In genomic region chr11:125084057-125084416, GRCh38 we compare ENCODE assay signal across 1 cellular context.
TF ChIP-seq lines count a peak whose summit lies in the region.

No MANE protein-coding gene starts in this region.

TF ChIP-seq in IMR-90, 13 proteins besides CTCF, POLR2A, EP300 and RAD21:
- TF ChIP-seq MAFK (IDR thresholded peaks at IDR 0.05; ENCODE audit: low read depth, low read length): no peak
- no peak for TF ChIP-seq ELK1 (IDR thresholded peaks at IDR 0.05; ENCODE audit: borderline replicate concordance, low read depth, low read length)
- no peak for TF ChIP-seq MXI1 (IDR thresholded peaks at IDR 0.05; ENCODE audit: borderline replicate concordance, low read depth, low read length)
- no peak for TF ChIP-seq MAZ (IDR thresholded peaks at IDR 0.05; ENCODE audit: borderline replicate concordance, low read depth, low read length)
- TF ChIP-seq RFX5 (IDR thresholded peaks at IDR 0.05; ENCODE audit: low read depth, low read length): no peak
- no peak for TF ChIP-seq FOS (IDR thresholded peaks at IDR 0.05; ENCODE audit: low read depth, low read length)
- TF ChIP-seq, protein P1, sequence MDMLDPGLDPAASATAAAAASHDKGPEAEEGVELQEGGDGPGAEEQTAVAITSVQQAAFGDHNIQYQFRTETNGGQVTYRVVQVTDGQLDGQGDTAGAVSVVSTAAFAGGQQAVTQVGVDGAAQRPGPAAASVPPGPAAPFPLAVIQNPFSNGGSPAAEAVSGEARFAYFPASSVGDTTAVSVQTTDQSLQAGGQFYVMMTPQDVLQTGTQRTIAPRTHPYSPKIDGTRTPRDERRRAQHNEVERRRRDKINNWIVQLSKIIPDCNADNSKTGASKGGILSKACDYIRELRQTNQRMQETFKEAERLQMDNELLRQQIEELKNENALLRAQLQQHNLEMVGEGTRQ (IDR thresholded peaks at IDR 0.05; ENCODE audit: low read depth, low read length): no peak
- TF ChIP-seq SMC3 (IDR thresholded peaks at IDR 0.05; ENCODE audit: low read depth, low read length): no peak
- TF ChIP-seq BHLHE40 (IDR thresholded peaks at IDR 0.05; ENCODE audit: low read depth, low read length): no peak
- no peak for TF ChIP-seq CHD1 (IDR thresholded peaks at IDR 0.05; ENCODE audit: low read depth, low read length)
- no peak for TF ChIP-seq NFE2L2 (IDR thresholded peaks at IDR 0.05; ENCODE audit: low read depth, low read length)
- no peak for TF ChIP-seq CEBPB (IDR thresholded peaks at IDR 0.05; ENCODE audit: low read depth, low read length)
- TF ChIP-seq RCOR1 (IDR thresholded peaks at IDR 0.05; ENCODE audit: insufficient replicate concordance, low read length): no peak
TF ChIP-seq in IMR-90: peak in this region for 0.
